Comparison of ENCODE assay signal across 19 cellular contexts in genomic region chr2:16139663-16140610, GRCh38.
"Had no signal": no experiment of that assay in that cellular context is flagged by ENCODE, and none has a peak within 500 bp of the region (broad histone marks: within the 10 kb centered on the region; RNA-seq: fewer than 3 reads in every experiment).

No MANE protein-coding gene starts in this region.

- ATAC-seq: activated CD8-positive, alpha-beta T cell treated with anti-CD3 and anti-CD28 coated beads, Interleukin-2, amount 10 ng/mL, durations not matched to agents 7 days and 5 days; effector memory CD8-positive, alpha-beta T cell; left cardiac atrium; psoas muscle had no signal

- H3K27ac ChIP-seq: psoas muscle, sigmoid colon had no signal

- H3K27me3 Mint-ChIP-seq: effector memory CD8-positive, alpha-beta T cell; T-cell had no signal

- H3K4me3 ChIP-seq: psoas muscle, sigmoid colon had no signal

- H3K27me3 ChIP-seq: sigmoid colon had no signal

- H3K9me3 Mint-ChIP-seq: activated T-helper 1 cell treated with anti-CD3 and anti-CD28 coated beads, Interleukin-12 subunit alpha, Interleukin-12 subunit beta, Interleukin-2, Interleukin-4 antibody, amounts not matched to agents 30 ng/mL and 10 ng/mL and 1 ng/mL, durations not matched to agents 14 hours and 24 hours and 36 hours had no signal

- H3K9me3 ChIP-seq: psoas muscle, sigmoid colon had no signal

- DNase-seq: activated CD4-positive, alpha-beta T cell treated with anti-CD3 and anti-CD28 coated beads for 1 hour; activated CD8-positive, alpha-beta memory T cell treated with anti-CD3 and anti-CD28 coated beads, Interleukin-2, amount 50 U/mL, for 48 hours; activated CD8-positive, alpha-beta T cell treated with anti-CD3 and anti-CD28 coated beads, Interleukin-2, amount 10 ng/mL, durations not matched to agents 7 days and 5 days; activated naive CD4-positive, alpha-beta T cell; central memory CD4-positive, alpha-beta T cell; cortex of kidney; effector memory CD8-positive, alpha-beta T cell; glutamatergic neuron; immature natural killer cell; left cardiac atrium; nucleus accumbens; psoas muscle; sigmoid colon; stimulated activated CD4-positive, alpha-beta T cell treated with anti-CD3 and anti-CD28 coated beads, Interleukin-2, amount 100 ng/mL, for 48 hours; stimulated activated naive CD4-positive, alpha-beta T cell treated with Interleukin-2 at 50 U/mL for 16 hours; T1000 had no signal

- H3K36me3 Mint-ChIP-seq: immature natural killer cell; naive thymus-derived CD8-positive, alpha-beta T cell; T-cell had no signal

- H3K4me3 Mint-ChIP-seq: activated CD8-positive, alpha-beta T cell treated with anti-CD3 and anti-CD28 coated beads, Interleukin-2, amount 10 ng/mL, durations not matched to agents 7 days and 5 days; activated T-helper 1 cell treated with anti-CD3 and anti-CD28 coated beads, Interleukin-12 subunit alpha, Interleukin-12 subunit beta, Interleukin-2, Interleukin-4 antibody, amounts not matched to agents 30 ng/mL and 10 ng/mL and 1 ng/mL, durations not matched to agents 14 hours and 24 hours and 36 hours; effector memory CD8-positive, alpha-beta T cell; immature natural killer cell; naive thymus-derived CD8-positive, alpha-beta T cell; T-cell had no signal

- H3K36me3 ChIP-seq: sigmoid colon had no signal

- H3K27ac Mint-ChIP-seq: activated CD8-positive, alpha-beta T cell treated with anti-CD3 and anti-CD28 coated beads, Interleukin-2, amount 10 ng/mL, durations not matched to agents 7 days and 5 days; activated T-helper 1 cell treated with anti-CD3 and anti-CD28 coated beads, Interleukin-12 subunit alpha, Interleukin-12 subunit beta, Interleukin-2, Interleukin-4 antibody, amounts not matched to agents 30 ng/mL and 10 ng/mL and 1 ng/mL, durations not matched to agents 14 hours and 24 hours and 36 hours; effector memory CD8-positive, alpha-beta T cell; immature natural killer cell; naive thymus-derived CD8-positive, alpha-beta T cell; T-cell had no signal

- H3K4me1 ChIP-seq: psoas muscle, sigmoid colon had no signal

- H3K4me1 Mint-ChIP-seq: immature natural killer cell; naive thymus-derived CD8-positive, alpha-beta T cell; T-cell had no signal
